ENCODE assay signal across 10 cellular contexts in the genomic region with DNA sequence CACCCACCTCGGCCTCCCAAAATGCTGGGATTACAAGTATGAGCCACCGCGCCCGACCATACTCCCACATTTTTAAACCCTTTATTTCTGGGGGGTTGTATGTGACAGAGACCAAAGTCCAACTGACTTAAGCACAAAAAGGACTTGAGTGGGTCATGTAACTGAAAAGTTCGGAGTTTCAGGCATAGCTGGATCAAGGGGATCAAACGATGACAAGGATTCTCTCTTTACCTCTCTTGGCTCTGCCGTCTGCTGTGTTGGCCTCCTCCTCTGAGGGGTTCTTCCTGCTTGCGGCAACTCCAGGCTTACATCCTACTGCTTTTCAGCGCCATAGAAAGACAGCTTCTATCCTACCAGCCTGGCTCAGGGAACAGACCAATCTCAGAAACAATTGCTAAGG. TPM values are rescaled to one million over a fixed set of nuclear protein-coding genes. Genes with fewer than 3 reads are reported as not detected.
"Had no signal": no experiment of that assay in that cellular context is flagged by ENCODE, and none has a peak within 500 bp of the region (broad histone marks: within the 10 kb centered on the region; RNA-seq: fewer than 3 reads in every experiment).

No MANE protein-coding gene starts in this region.

- DNase-seq: HFFc6, IMR-90, KG1 had no signal

- H3K4me2 ChIP-seq: GM23338 had no signal

- FAIRE-seq: H1, H54, K562 had no signal

- H3K4me3 ChIP-seq: GM23338, HAP-1, K562 had no signal

- H3K27ac ChIP-seq: HL-60 had no signal

- H3K9me3 Mint-ChIP-seq: GM23338, HFFc6 had no signal

- ATAC-seq: HCT116, K562 had no signal

- H3K27ac Mint-ChIP-seq: GM23338, HFFc6 had no signal

- H3K4me3 Mint-ChIP-seq: GM23338, HFFc6 had no signal

- H3K9me3 ChIP-seq: HAP-1 had no signal

- H3K4me1 ChIP-seq: HAP-1 had no signal

RNA-seq across cellular contexts. Expression of gene SBK1, which starts 9.2 kb away (rescaled TPM):
- total RNA-seq: HFFc6 had no signal
